8 cellular contexts compared by ENCODE assay signal in the genomic region with DNA sequence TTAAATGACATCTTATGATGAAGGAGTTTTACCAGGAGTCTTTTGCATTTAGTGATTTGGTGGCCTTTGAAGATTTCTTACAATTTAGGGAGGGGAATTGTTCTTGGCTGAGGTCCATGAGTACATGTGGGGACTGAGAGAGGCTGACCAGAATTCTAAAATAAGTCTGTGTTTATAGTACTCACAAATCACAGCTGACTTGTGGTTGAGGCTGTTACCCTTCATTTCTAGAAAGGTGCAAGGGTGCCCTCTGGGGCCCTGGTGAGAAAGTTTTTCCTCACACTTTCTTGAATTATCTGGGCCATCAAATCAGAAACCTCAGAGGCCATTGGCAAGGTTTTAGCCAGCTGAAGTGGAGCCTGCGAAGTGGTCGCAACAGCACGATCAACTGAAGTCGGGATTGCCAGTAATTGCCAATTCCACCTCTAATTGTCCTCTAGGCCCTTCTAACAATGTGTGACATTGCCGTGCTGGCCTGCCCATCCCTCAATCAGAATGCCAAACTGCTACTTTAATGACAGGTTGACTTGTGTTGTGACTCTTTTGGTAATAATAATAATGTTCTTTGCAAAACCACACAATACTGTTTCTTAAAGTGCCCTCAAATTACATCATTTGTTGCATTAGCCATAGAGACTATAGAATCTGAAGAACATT.
DNase-seq lines count a peak whose midpoint lies in the region; ATAC-seq, FAIRE-seq and TF ChIP-seq lines count a peak whose summit lies in the region.

No MANE protein-coding gene starts in this region.

- no peak for ATAC-seq in HepG2

- H3K27ac ChIP-seq in HepG2 (ENCODE audit: extremely low read length, insufficient read depth, low read length), result no peak overlapping the region

- CTCF ChIA-PET in HepG2 (lab: Yijun Ruan, JAX; ENCODE audit: low intra/inter-chr PET ratio, low total read pairs), result interaction anchor here (2.2 kb wide), 1 partner anchor 125 kb away, joined by 15 read pairs; no protein-coding TSS in a partner anchor

- TF ChIP-seq EP300 in HepG2 (IDR thresholded peaks at IDR 0.05; ENCODE audit: low read depth in 2 of 2, low read length in 2 of 2), result no peak
- TF ChIP-seq EP300 in HepG2 (CRISPR knock-in tag; IDR thresholded peaks at IDR 0.05; ENCODE audit: borderline replicate concordance), result no peak

- no peak overlapping the region for H3K4me2 ChIP-seq in HepG2 (ENCODE audit: low read depth, low read length)

- intact Hi-C loops in HepG2 (cut with micrococcal nuclease; ENCODE audit: unreplicated experiment), result loop anchor here (1.0 kb wide), 1 partner anchor 126 kb away; no protein-coding TSS in a partner anchor

- in situ Hi-C loops in HepG2 (cut with HindIII; ENCODE audit: extremely low pct_ligation_motif_present, low pct_unique_long_range_greater_than_20kb), result no loop called here

- no peaks in the 10 kb centered on the region for H3K9me3 ChIP-seq in HepG2 (ENCODE audit: low read length)

- WGBS in HepG2 (ENCODE audit: low lambda C conversion rate), result 5% methylated on average over 5 of the region's 5 CpGs

- no peak for TF ChIP-seq POLR2A in HepG2 (IDR thresholded peaks at IDR 0.05; ENCODE audit: insufficient read depth in 1 of 2, low read depth in 2 of 2, low read length in 2 of 2)

- no peak overlapping the region for H3K9ac ChIP-seq in HepG2 (ENCODE audit: insufficient read depth, low read depth, low read length)

- DNase-seq in DMS 273 (lab: John Stamatoyannopoulos, UW; ENCODE audit: unreplicated experiment) (peak; percentile 74), DMS 273 treated with DMSO at 0.1 percent for 48 hours (lab: John Stamatoyannopoulos, UW) (no peak), H7 (peak; percentile 19), NCI-H2171 treated with DMSO at 0.1 percent for 48 hours (lab: John Stamatoyannopoulos, UW) (peak; percentile 26), cerebellar cortex (ENCODE audit: low spot score) (peak; percentile 28), HepG2 (ENCODE audit: low spot score) (peak; percentile 9), ureter (ENCODE audit: low spot score) (peak; percentile 70)
- DNase-seq in stimulated activated CD4-positive, alpha-beta T cell treated with anti-CD3 and anti-CD28 coated beads, Interleukin-12 subunit alpha, Interleukin-12 subunit beta, amount 100 ng/mL, for 4 hours, result no peak

- TF ChIP-seq RAD21 in HepG2 (CRISPR knock-in tag; IDR thresholded peaks at IDR 0.05), result no peak

- H3K36me3 ChIP-seq in H7 (replicated peaks; ENCODE audit: control insufficient read depth, insufficient read depth, low read length) (no peaks in the 10 kb centered on the region), HepG2 (replicated peaks in 1 of 2; ENCODE audit: control insufficient read depth in 1 of 2, insufficient read depth in 2 of 2, low read length in 2 of 2) (no peaks in the 10 kb centered on the region)

- H3K79me2 ChIP-seq in HepG2 (ENCODE audit: insufficient read depth, low read length), result no peaks in the 10 kb centered on the region

- H3K27me3 ChIP-seq in H7 (ENCODE audit: control insufficient read depth, insufficient read depth, low read length), result no peaks in the 10 kb centered on the region
- H3K27me3 ChIP-seq in HepG2 (ENCODE audit: control insufficient read depth in 1 of 2, insufficient read depth in 2 of 2, low read length in 2 of 2), result no peaks in the 10 kb centered on the region

- no peak overlapping the region for H2AFZ ChIP-seq in HepG2 (ENCODE audit: low read length)

- BruUV-seq in HepG2 (replicated peaks; lab: Mats Ljungman, UMichigan), result no TSS peak

- H3K4me1 ChIP-seq in HepG2 (ENCODE audit: insufficient read depth, low read length), result no peaks in the 10 kb centered on the region

- no peaks in the 10 kb centered on the region for H4K20me1 ChIP-seq in HepG2 (ENCODE audit: insufficient read depth, low read length)

- FAIRE-seq in HepG2 (lab: Jason Lieb, UNC), result no peak

- POLR2A ChIA-PET in HepG2 (lab: Yijun Ruan, JAX), result no interaction called here

- TF ChIP-seq CTCF in HepG2 (CRISPR knock-in tag; IDR thresholded peaks at IDR 0.05), result peak; percentile 29; the same call in 1 of the 2 replicates

- no peak overlapping the region for H3K4me3 ChIP-seq in H7 (ENCODE audit: insufficient read depth, low read depth, low read length)
- H3K4me3 ChIP-seq in HepG2 (replicated peaks in 1 of 3; ENCODE audit: insufficient read depth in 1 of 3, low read depth in 2 of 3, low read length in 3 of 3), result no peak overlapping the region

TF ChIP-seq in HepG2, 621 proteins besides CTCF, POLR2A, EP300 and RAD21:
- TF ChIP-seq E2F5 (CRISPR knock-in tag; conservative IDR thresholded peaks at IDR 0.05), result no peak
- peak; percentile 56 for TF ChIP-seq STAG1 (CRISPR knock-in tag; IDR thresholded peaks at IDR 0.05)
TF ChIP-seq in HepG2: peak in this region for 1.

Comparison
In these comparisons a context has a peak if more than half of its experiments do, and no peak if none do; other contexts are left out.
1. DNase-seq: peak in DMS 273 (single experiment), H7 (single experiment), NCI-H2171 treated with DMSO at 0.1 percent for 48 hours (single experiment), cerebellar cortex (single experiment), HepG2 (single experiment) and ureter (single experiment); none in DMS 273 treated with DMSO at 0.1 percent for 48 hours (single experiment) and stimulated activated CD4-positive, alpha-beta T cell treated with anti-CD3 and anti-CD28 coated beads, Interleukin-12 subunit alpha, Interleukin-12 subunit beta, amount 100 ng/mL, for 4 hours (single experiment).